In genomic region chr1:28668956-28669719, GRCh38 we compare ENCODE assay signal across 8 cellular contexts. TPM values are rescaled to one million over a fixed set of nuclear protein-coding genes. Genes with fewer than 3 reads are reported as not detected.
DNase-seq lines count a peak whose midpoint lies in the region; ATAC-seq and TF ChIP-seq lines count a peak whose summit lies in the region.

No MANE protein-coding gene starts in this region.

- H3K4me3 Mint-ChIP-seq in CD4-positive, alpha-beta T cell: peak overlapping the region; percentile 100

- no peaks in the 10 kb centered on the region for H3K27me3 ChIP-seq in CD4-positive, alpha-beta T cell (ENCODE audit: control insufficient read depth, insufficient read depth, low read length)
- H3K27me3 ChIP-seq in Panc1 (ENCODE audit: control insufficient read depth, insufficient read depth, low read length) (no peaks in the 10 kb centered on the region), transverse colon (no peaks in the 10 kb centered on the region)

- peaks cover 2% of the 10 kb centered on the region; the same call in 1 of the 2 replicates for H3K36me3 ChIP-seq in Panc1 (ENCODE audit: control insufficient read depth, insufficient read depth, low read length)
- no peaks in the 10 kb centered on the region for H3K36me3 ChIP-seq in transverse colon

- no peaks in the 10 kb centered on the region for H3K9me3 Mint-ChIP-seq in CD4-positive, alpha-beta T cell

- no peaks in the 10 kb centered on the region for H3K9me3 ChIP-seq in CD4-positive, alpha-beta T cell (ENCODE audit: control insufficient read depth, low read length)
- no peaks in the 10 kb centered on the region for H3K9me3 ChIP-seq in Panc1 (ENCODE audit: control insufficient read depth, insufficient read depth, low read depth, low read length)
- H3K9me3 ChIP-seq in transverse colon: no peaks in the 10 kb centered on the region

- H3K4me1 ChIP-seq in Panc1 (ENCODE audit: control insufficient read depth, insufficient read depth, low read length) (peaks cover 13% of the 10 kb centered on the region), transverse colon (peaks cover 11 to 19% (median 19%) of the 10 kb centered on the region in 4 donors)

- in situ Hi-C loops in Panc1 (cut with HindIII; ENCODE audit: low pct_unique_long_range_greater_than_20kb, low sequenced_read_pairs) (no loop called here), transverse colon (cut with MboI; ENCODE audit: low pct_ligation_motif_present in 1 of 4, low pct_unique_long_range_greater_than_20kb in 1 of 4, low sequenced_read_pairs in 3 of 4) (no loop called here)

- H3K4me3 ChIP-seq in Panc1 (ENCODE audit: low read depth in 2 of 2, low read length in 2 of 2): peak overlapping the region; percentile 74 to 95
- H3K4me3 ChIP-seq in fibroblast of villous mesenchyme (ENCODE audit: low read depth, low read length): peak overlapping the region; percentile 86
- peak overlapping the region; percentile 92 to 100 (median 100) for H3K4me3 ChIP-seq in transverse colon

- no peak for TF ChIP-seq EP300 in transverse colon (IDR thresholded peaks at IDR 0.05; ENCODE audit: low read depth)

- H3K4me1 Mint-ChIP-seq in CD4-positive, alpha-beta T cell (ENCODE audit: low read depth): peaks cover 24% of the 10 kb centered on the region

- H3K27ac Mint-ChIP-seq in CD4-positive, alpha-beta T cell: peak overlapping the region; percentile 97

- 0% methylated on average over 44 of the region's 63 CpGs; no CpG with 5 or more reads in 1 of the 2 donors for WGBS in transverse colon (ENCODE audit: low coverage in 1 of 2), 2 donors

- no peaks in the 10 kb centered on the region for H3K27me3 Mint-ChIP-seq in CD4-positive, alpha-beta T cell

- peak; percentile 16 for TF ChIP-seq POLR2A in transverse colon (IDR thresholded peaks at IDR 0.05)

- CTCF ChIA-PET in CD4-positive, alpha-beta T cell (lab: Charles Lee): interaction anchor here (1.0 to 5.5 kb wide), 3 partner anchors 21 to 68 kb away, joined by 4 to 33 read pairs (median 19); partner anchors contain the start of genes RNU11, TAF12 and YTHDF2
- CTCF ChIA-PET in Panc1 (lab: Charles Lee): interaction anchor here (0.6 to 1.2 kb wide), 3 partner anchors 9 to 68 kb away, joined by 3 to 15 read pairs (median 10); partner anchors contain the start of gene YTHDF2

- POLR2A ChIA-PET in CD4-positive, alpha-beta T cell (lab: Charles Lee): interaction anchor here (0.6 to 7.2 kb wide), 24 partner anchors 10 to 580 kb away, joined by 3 to 198 read pairs (median 3); partner anchors contain the start of genes EPB41, EYA3, MED18 and RCC1
- POLR2A ChIA-PET in Panc1 (lab: Charles Lee): interaction anchor here (1.5 to 1.6 kb wide), 2 partner anchors 20 to 26 kb away, joined by 12 read pairs; partner anchors contain the start of genes RNU11 and TAF12

- peaks cover 13% of the 10 kb centered on the region for H3K36me3 Mint-ChIP-seq in CD4-positive, alpha-beta T cell (ENCODE audit: low read depth)

- TF ChIP-seq CTCF in CD4-positive, alpha-beta T cell (IDR thresholded peaks at IDR 0.05): no peak
- TF ChIP-seq CTCF in Panc1 (IDR thresholded peaks at IDR 0.05): no peak
- no peak for TF ChIP-seq CTCF in fibroblast of villous mesenchyme (IDR thresholded peaks at IDR 0.05; ENCODE audit: insufficient read depth, low read depth, low read length)
- TF ChIP-seq CTCF in omental fat pad (IDR thresholded peaks at IDR 0.05): no peak
- no peak for TF ChIP-seq CTCF in transverse colon (IDR thresholded peaks at IDR 0.05)

- BruUV-seq in Panc1 (replicated peaks; lab: Mats Ljungman, UMichigan): no TSS peak

- intact Hi-C loops in CD4-positive, alpha-beta T cell (cut with DNase I, micrococcal nuclease): loop anchor here (1.0 kb wide), 4 partner anchors 21 to 87 kb away; partner anchors contain the start of genes RNU11 (in 2 of the 2), TAF12 (in 2 of the 2) and YTHDF2 (in 1 of the 2)
- intact Hi-C loops in Panc1 (cut with micrococcal nuclease; ENCODE audit: unreplicated experiment): no loop called here
- intact Hi-C loops in transverse colon (cut with DNase I; ENCODE audit: low total_unique reads): no loop called here

- peak overlapping the region; percentile 96 for H3K27ac ChIP-seq in CD4-positive, alpha-beta T cell (ENCODE audit: low read depth, low read length)
- H3K27ac ChIP-seq in Panc1 (ENCODE audit: low read length) (peak overlapping the region; percentile 97), transverse colon (peak overlapping the region; percentile 99 to 100 (median 100))

- peak; percentile 66 for ATAC-seq in CD4-positive, alpha-beta T cell (ENCODE audit: poor library complexity)
- ATAC-seq in GM19324 (IDR thresholded peaks at IDR 0.05; ENCODE audit: low FRiP score, unreplicated experiment) (peak; percentile 80), HG03442 (IDR thresholded peaks at IDR 0.05; ENCODE audit: unreplicated experiment) (peak; percentile 48), Panc1 (peak; percentile 93), omental fat pad (ENCODE audit: low FRiP score) (peak; percentile 78)

- peak; percentile 15 to 76 (median 65) for DNase-seq in CD4-positive, alpha-beta T cell
- DNase-seq in Panc1 (ENCODE audit: low read depth, low spot score) (no peak), fibroblast of villous mesenchyme (ENCODE audit: low read depth) (peak; percentile 51), omental fat pad (ENCODE audit: low spot score) (no peak), transverse colon (peak; percentile 38)
- DNase-seq in activated effector memory CD4-positive, alpha-beta T cell treated with Interleukin-2 at 50 U/mL for 16 hours: peak; percentile 68

RNA-seq across cellular contexts. Expression of gene GMEB1, which starts 0.6 kb away (rescaled TPM):
- 10 to 100 TPM in 1 of 2 experiments, 1 to 10 TPM in 1; 9.0 to 11.8 TPM for total RNA-seq in CD4-positive, alpha-beta T cell
- total RNA-seq in Panc1 (2021; ENCODE audit: unreplicated experiment) (13.8 TPM), fibroblast of villous mesenchyme (6.4 and 9.1 TPM in 2 replicates), omental fat pad (10 to 100 TPM in 3 of 4 donors, 1 to 10 TPM in 1; 7.0 to 14.4 (median 13.2) TPM), transverse colon (10 to 100 TPM in 1 of 4 donors, 1 to 10 TPM in 3; 4.4 to 10.4 (median 7.2) TPM)
- 7.6 TPM for polyA plus RNA-seq in Panc1 (2012; ENCODE audit: insufficient read length)

RNA-seq across cellular contexts. Expression of gene RNU11, which starts 20.7 kb away (rescaled TPM):
- not detected for total RNA-seq in CD4-positive, alpha-beta T cell
- total RNA-seq in Panc1 (2021; ENCODE audit: unreplicated experiment) (not detected), fibroblast of villous mesenchyme (not detected in 2 replicates), omental fat pad (not detected), transverse colon (not detected)
- not detected for polyA plus RNA-seq in Panc1 (2012; ENCODE audit: insufficient read length)

RNA-seq across cellular contexts. Expression of gene TAF12, which starts 26.3 kb away (rescaled TPM):
- total RNA-seq in CD4-positive, alpha-beta T cell: 1 to 10 TPM; 7.0 to 8.0 TPM
- 33.9 TPM for total RNA-seq in Panc1 (2021; ENCODE audit: unreplicated experiment)
- polyA plus RNA-seq in Panc1 (2012; ENCODE audit: insufficient read length): 34.0 TPM
- 27.1 and 38.9 TPM in 2 replicates for total RNA-seq in fibroblast of villous mesenchyme
- 10 to 100 TPM; 15.0 to 22.5 (median 19.6) TPM for total RNA-seq in omental fat pad
- 10 to 100 TPM; 13.8 to 19.5 (median 15.2) TPM for total RNA-seq in transverse colon

Comparison
In these comparisons a context has a peak if more than half of its experiments do, and no peak if none do; other contexts are left out.
1. DNase-seq: peak in CD4-positive, alpha-beta T cell (10 of 10), activated effector memory CD4-positive, alpha-beta T cell treated with Interleukin-2 at 50 U/mL for 16 hours (single experiment), fibroblast of villous mesenchyme (single experiment) and transverse colon (single experiment); none in Panc1 (single experiment) and omental fat pad (single experiment).
2. intact Hi-C loops: an anchor here in CD4-positive, alpha-beta T cell (1.0 kb wide); none called in Panc1 and transverse colon.
3. Peak in every context shown above with its lines, with median percentiles within 50 percentile points of each other: ATAC-seq, H3K27ac ChIP-seq and H3K4me3 ChIP-seq.